In genomic region chr7:107237451-107237850, GRCh38 we compare ENCODE assay signal across 29 cellular contexts.
"Had no signal": no experiment of that assay in that cellular context is flagged by ENCODE, and none has a peak within 500 bp of the region (broad histone marks: within the 10 kb centered on the region; RNA-seq: fewer than 3 reads in every experiment).

No MANE protein-coding gene starts in this region.

- H3K27me3 ChIP-seq: cardiac muscle cell, Peyer's patch had no signal

- H3K27me3 Mint-ChIP-seq: activated B cell treated with CpG ODN at 0.5 μM for 24 hours; activated CD4-positive, alpha-beta memory T cell treated with anti-CD3 and anti-CD28 coated beads, Interleukin-2, amount 10 ng/mL, durations not matched to agents 7 days and 5 days; activated CD8-positive, alpha-beta memory T cell treated with anti-CD3 and anti-CD28 coated beads, Interleukin-2, amount 10 ng/mL, durations not matched to agents 7 days and 5 days; activated naive CD4-positive, alpha-beta T cell treated with anti-CD3 and anti-CD28 coated beads, Interleukin-2, amount 10 ng/mL, durations not matched to agents 7 days and 5 days; activated naive CD8-positive, alpha-beta T cell; activated naive CD8-positive, alpha-beta T cell treated with anti-CD3 and anti-CD28 coated beads, Interleukin-2, amount 50 U/mL, for 24 hours had no signal

- H3K36me3 ChIP-seq: cardiac muscle cell had no signal

- H3K27ac Mint-ChIP-seq: activated B cell treated with CpG ODN at 0.5 μM for 24 hours; activated CD4-positive, alpha-beta memory T cell treated with anti-CD3 and anti-CD28 coated beads, Interleukin-2, amount 10 ng/mL, durations not matched to agents 7 days and 5 days; activated CD8-positive, alpha-beta memory T cell treated with anti-CD3 and anti-CD28 coated beads, Interleukin-2, amount 10 ng/mL, durations not matched to agents 7 days and 5 days; activated naive CD4-positive, alpha-beta T cell treated with anti-CD3 and anti-CD28 coated beads, Interleukin-2, amount 10 ng/mL, durations not matched to agents 7 days and 5 days; activated naive CD8-positive, alpha-beta T cell; activated naive CD8-positive, alpha-beta T cell treated with anti-CD3 and anti-CD28 coated beads, Interleukin-2, amount 50 U/mL, for 24 hours; T-helper 1 cell treated with Interleukin-12 subunit alpha and Interleukin-12 subunit beta and Interleukin-4 antibody, amounts not matched to agents 30 μg/mL and 1 μg/mL, for 36 hours; T-helper 2 cell treated with Interferon-gamma antibody and Interleukin-4, amounts not matched to agents 5 μg/mL and 100 μg/mL, for 36 hours had no signal

- H3K27ac ChIP-seq: cardiac muscle cell, Peyer's patch had no signal

- H3K4me3 ChIP-seq: cardiac muscle cell, Peyer's patch had no signal

- H3K4me3 Mint-ChIP-seq: activated B cell treated with CpG ODN at 0.5 μM for 24 hours; activated CD4-positive, alpha-beta memory T cell treated with anti-CD3 and anti-CD28 coated beads, Interleukin-2, amount 10 ng/mL, durations not matched to agents 7 days and 5 days; activated CD8-positive, alpha-beta memory T cell treated with anti-CD3 and anti-CD28 coated beads, Interleukin-2, amount 10 ng/mL, durations not matched to agents 7 days and 5 days; activated naive CD4-positive, alpha-beta T cell treated with anti-CD3 and anti-CD28 coated beads, Interleukin-2, amount 10 ng/mL, durations not matched to agents 7 days and 5 days; activated naive CD8-positive, alpha-beta T cell; activated naive CD8-positive, alpha-beta T cell treated with anti-CD3 and anti-CD28 coated beads, Interleukin-2, amount 50 U/mL, for 24 hours; T-helper 1 cell treated with Interleukin-12 subunit alpha and Interleukin-12 subunit beta and Interleukin-4 antibody, amounts not matched to agents 30 μg/mL and 1 μg/mL, for 36 hours; T-helper 2 cell treated with Interferon-gamma antibody and Interleukin-4, amounts not matched to agents 5 μg/mL and 100 μg/mL, for 36 hours had no signal

- H3K9me3 ChIP-seq: Peyer's patch had no signal

- ATAC-seq: activated CD8-positive, alpha-beta memory T cell treated with anti-CD3 and anti-CD28 coated beads, Interleukin-2, amount 10 ng/mL, durations not matched to agents 7 days and 5 days; activated naive CD8-positive, alpha-beta T cell treated with anti-CD3 and anti-CD28 coated beads, Interleukin-2, amount 50 U/mL, for 24 hours; PC-3 had no signal

- H3K4me1 ChIP-seq: Peyer's patch had no signal

- H3K9me3 Mint-ChIP-seq: activated B cell treated with CpG ODN at 0.5 μM for 24 hours; activated CD4-positive, alpha-beta memory T cell treated with anti-CD3 and anti-CD28 coated beads, Interleukin-2, amount 10 ng/mL, durations not matched to agents 7 days and 5 days; activated naive CD4-positive, alpha-beta T cell treated with anti-CD3 and anti-CD28 coated beads, Interleukin-2, amount 10 ng/mL, durations not matched to agents 7 days and 5 days; activated naive CD8-positive, alpha-beta T cell treated with anti-CD3 and anti-CD28 coated beads, Interleukin-2, amount 50 U/mL, for 24 hours; T-helper 1 cell treated with Interleukin-12 subunit alpha and Interleukin-12 subunit beta and Interleukin-4 antibody, amounts not matched to agents 30 μg/mL and 1 μg/mL, for 36 hours; T-helper 2 cell treated with Interferon-gamma antibody and Interleukin-4, amounts not matched to agents 5 μg/mL and 100 μg/mL, for 36 hours had no signal

- H3K36me3 Mint-ChIP-seq: activated CD8-positive, alpha-beta memory T cell treated with anti-CD3 and anti-CD28 coated beads, Interleukin-2, amount 10 ng/mL, durations not matched to agents 7 days and 5 days had no signal

- DNase-seq: activated B cell treated with CpG ODN at 0.5 μM for 24 hours; activated CD4-positive, alpha-beta memory T cell treated with anti-CD3 and anti-CD28 coated beads, Interleukin-2, amount 10 ng/mL, durations not matched to agents 7 days and 5 days; activated CD4-positive, alpha-beta T cell treated with anti-CD3 and anti-CD28 coated beads for 4 hours; activated CD4-positive, alpha-beta T cell treated with anti-CD3 and anti-CD28 coated beads, Interleukin-2, amount 50 U/mL, for 1 hour; activated CD4-positive, CD25-positive, alpha-beta regulatory T cell treated with anti-CD3 and anti-CD28 coated beads, Interleukin-2, amount 50 U/mL, for 72 hours; activated CD8-positive, alpha-beta memory T cell treated with anti-CD3 and anti-CD28 coated beads for 24 hours; activated CD8-positive, alpha-beta memory T cell treated with anti-CD3 and anti-CD28 coated beads, Interleukin-2, amount 10 ng/mL, durations not matched to agents 7 days and 5 days; activated CD8-positive, alpha-beta memory T cell treated with anti-CD3 and anti-CD28 coated beads, Interleukin-2, amount 50 U/mL, for 48 hours; activated effector memory CD4-positive, alpha-beta T cell treated with Interleukin-2 at 50 U/mL for 16 hours; activated naive CD4-positive, alpha-beta T cell treated with anti-CD3 and anti-CD28 coated beads, Interleukin-2, amount 10 ng/mL, durations not matched to agents 7 days and 5 days; activated naive CD8-positive, alpha-beta T cell treated with anti-CD3 and anti-CD28 coated beads, Interleukin-2, amount 50 U/mL, for 24 hours; activated T-cell treated with anti-CD3 and anti-CD28 coated beads, Interleukin-2, amount 50 U/mL, for 48 hours; aorta; Karpas-422; KBM-7; NCI-H1105; NCI-H1436; NCI-H1694; NCI-H1930; NCI-H2081 treated with DMSO at 0.1 percent for 48 hours; NCI-H226; NCI-H524 treated with DMSO at 0.1 percent for 48 hours; PC-3; Peyer's patch; RPMI8226 had no signal

- H3K4me1 Mint-ChIP-seq: activated CD4-positive, alpha-beta memory T cell treated with anti-CD3 and anti-CD28 coated beads, Interleukin-2, amount 10 ng/mL, durations not matched to agents 7 days and 5 days; activated naive CD4-positive, alpha-beta T cell treated with anti-CD3 and anti-CD28 coated beads, Interleukin-2, amount 10 ng/mL, durations not matched to agents 7 days and 5 days; activated naive CD8-positive, alpha-beta T cell treated with anti-CD3 and anti-CD28 coated beads, Interleukin-2, amount 50 U/mL, for 24 hours had no signal
